16 cellular contexts compared by ENCODE assay signal in the genomic region with DNA sequence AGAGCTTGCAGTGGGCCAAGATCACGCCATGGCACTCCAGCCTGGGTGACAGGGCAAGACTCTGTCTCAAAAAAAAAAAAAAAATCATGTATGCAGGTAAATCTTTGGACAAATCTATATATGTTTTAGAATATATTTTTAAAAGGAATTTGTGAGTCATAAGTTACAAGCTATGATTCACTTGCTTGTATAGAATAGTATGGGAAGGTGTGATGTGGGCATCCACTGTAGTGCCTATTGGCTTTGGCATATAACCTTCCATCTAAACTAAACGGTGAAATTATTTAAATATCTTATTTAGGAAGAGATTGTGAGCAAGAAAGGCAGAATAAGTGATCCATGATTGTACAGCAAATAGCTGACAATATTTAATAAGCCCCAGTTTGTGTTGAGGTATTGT.
DNase-seq lines count a peak whose midpoint lies in the region; ATAC-seq and TF ChIP-seq lines count a peak whose summit lies in the region.
"Had no signal": no experiment of that assay in that cellular context is flagged by ENCODE, and none has a peak within 500 bp of the region (broad histone marks: within the 10 kb centered on the region; RNA-seq: fewer than 3 reads in every experiment).

No MANE protein-coding gene starts in this region.

- H3K27ac Mint-ChIP-seq in CD14-positive monocyte = no peak overlapping the region
- H3K27ac Mint-ChIP-seq: CD4-positive, alpha-beta T cell; CD8-positive, alpha-beta T cell had no signal

- TF ChIP-seq CTCF in PC-3 (conservative IDR thresholded peaks at IDR 0.05; ENCODE audit: low read depth, low read length) (no peak), RWPE2 (IDR thresholded peaks at IDR 0.05; ENCODE audit: poor library complexity, severe bottlenecking) (no peak), epithelial cell of esophagus (IDR thresholded peaks at IDR 0.05; ENCODE audit: insufficient read depth, low read depth, low read length, missing control alignments) (no peak), CD14-positive monocyte (IDR thresholded peaks at IDR 0.05) (no peak)

- CTCF ChIA-PET in PC-3 (lab: Charles Lee) = interaction anchor here (0.6 kb wide), 1 partner anchor 230 kb away, joined by 3 read pairs; no protein-coding TSS in a partner anchor

- no peaks in the 10 kb centered on the region for H3K4me1 Mint-ChIP-seq in CD14-positive monocyte

- H2AFZ ChIP-seq in PC-3 (ENCODE audit: low read length) = no peak overlapping the region

- ATAC-seq in PC-3 (peak; percentile 24; the same call in 1 of the 2 replicates), RWPE2 (ENCODE audit: low read depth) (peak; percentile 91)
- ATAC-seq: CD8-positive, alpha-beta T cell had no signal

- POLR2A ChIA-PET in PC-3 (lab: Charles Lee; ENCODE audit: unreplicated experiment) = no interaction called here

- no peaks in the 10 kb centered on the region for H3K79me2 ChIP-seq in PC-3 (ENCODE audit: low read length)

- no peaks in the 10 kb centered on the region for H4K20me1 ChIP-seq in PC-3 (ENCODE audit: low read length)
- H4K20me1 ChIP-seq: BLaER1 had no signal

- H3K36me3 Mint-ChIP-seq in CD14-positive monocyte = no peaks in the 10 kb centered on the region
- H3K36me3 Mint-ChIP-seq: CD8-positive, alpha-beta T cell had no signal

- no peak overlapping the region for H3K9ac ChIP-seq in PC-3 (ENCODE audit: low read length)
- H3K9ac ChIP-seq: BLaER1 had no signal

- no peaks in the 10 kb centered on the region for H3K4me1 ChIP-seq in PC-3 (ENCODE audit: insufficient read depth, low read length)
- H3K4me1 ChIP-seq in RWPE2 (ENCODE audit: insufficient read depth, poor library complexity, severe bottlenecking) = peaks cover 17% of the 10 kb centered on the region
- H3K4me1 ChIP-seq: BE2C, BLaER1, Caco-2 had no signal

- no TSS peak for BruUV-seq in PC-3 (replicated peaks; lab: Mats Ljungman, UMichigan)

- DNase-seq in PC-3 (peak; percentile 43), RWPE2 (ENCODE audit: low spot score) (no peak), epithelial cell of esophagus (ENCODE audit: low read depth) (peak; percentile 52), ureter (ENCODE audit: low spot score) (no peak), CD14-positive monocyte (ENCODE audit: low spot score) (no peak)
- DNase-seq: 8988T; ACHN; BE2C; C1 segment of cervical spinal cord; Caco-2; Calu3; CD4-positive, alpha-beta T cell; CD8-positive, alpha-beta T cell; DMS79 treated with DMSO at 0.1 percent for 48 hours; GF-D8 had no signal

- intact Hi-C loops in PC-3 (cut with micrococcal nuclease) = no loop called here
- intact Hi-C loops in CD14-positive monocyte (cut with micrococcal nuclease) = no loop called here

- H3K4me2 ChIP-seq in PC-3 (ENCODE audit: low read length) = no peak overlapping the region
- H3K4me2 ChIP-seq: BLaER1 had no signal

- no peaks in the 10 kb centered on the region for H3F3A ChIP-seq in PC-3 (ENCODE audit: low read length, unreplicated experiment)

- H3K36me3 ChIP-seq in PC-3 (ENCODE audit: low read depth, low read length) = no peaks in the 10 kb centered on the region
- no peaks in the 10 kb centered on the region for H3K36me3 ChIP-seq in RWPE2 (ENCODE audit: low read depth)
- H3K36me3 ChIP-seq: BE2C, BLaER1 had no signal

- no peak overlapping the region for H3K4me3 ChIP-seq in PC-3 (ENCODE audit: low read length)
- H3K4me3 ChIP-seq in RWPE2 (ENCODE audit: severe bottlenecking) = no peak overlapping the region
- no peak overlapping the region for H3K4me3 ChIP-seq in epithelial cell of esophagus (ENCODE audit: low read length)
- H3K4me3 ChIP-seq: BLaER1 had no signal

- no peak overlapping the region for H3K27ac ChIP-seq in PC-3 (ENCODE audit: low read length)
- H3K27ac ChIP-seq in RWPE2 (ENCODE audit: poor library complexity, severe bottlenecking) = no peak overlapping the region
- H3K27ac ChIP-seq: BLaER1 had no signal

- H3K27me3 ChIP-seq in PC-3 (ENCODE audit: low read length) (no peaks in the 10 kb centered on the region), RWPE2 (ENCODE audit: insufficient read depth, poor library complexity, severe bottlenecking) (no peaks in the 10 kb centered on the region)
- H3K27me3 ChIP-seq: BE2C, BLaER1 had no signal

- no peaks in the 10 kb centered on the region for H3K27me3 Mint-ChIP-seq in CD14-positive monocyte (ENCODE audit: low read depth in 3 of 3)
- H3K27me3 Mint-ChIP-seq: CD4-positive, alpha-beta T cell had no signal

- H3K9me3 Mint-ChIP-seq in CD14-positive monocyte = peaks cover 0 to 6% (median 2%) of the 10 kb centered on the region in 7 donors

- H3K4me3 Mint-ChIP-seq in CD14-positive monocyte = no peak overlapping the region
- H3K4me3 Mint-ChIP-seq: CD4-positive, alpha-beta T cell; CD8-positive, alpha-beta T cell had no signal

- H3K9me3 ChIP-seq in PC-3 (ENCODE audit: low read length) (no peaks in the 10 kb centered on the region), RWPE2 (ENCODE audit: severe bottlenecking) (no peaks in the 10 kb centered on the region)
- H3K9me3 ChIP-seq: BE2C, BLaER1, Caco-2 had no signal

- no peaks in the 10 kb centered on the region for H3K9me2 ChIP-seq in PC-3 (replicated peaks; ENCODE audit: low read length)

Comparison
In these comparisons a context has a peak if more than half of its experiments do, and no peak if none do; other contexts are left out.
1. DNase-seq: peak in PC-3 (single experiment) and epithelial cell of esophagus (single experiment); none in RWPE2 (single experiment), ureter (single experiment) and CD14-positive monocyte (single experiment).